In the genomic region with DNA sequence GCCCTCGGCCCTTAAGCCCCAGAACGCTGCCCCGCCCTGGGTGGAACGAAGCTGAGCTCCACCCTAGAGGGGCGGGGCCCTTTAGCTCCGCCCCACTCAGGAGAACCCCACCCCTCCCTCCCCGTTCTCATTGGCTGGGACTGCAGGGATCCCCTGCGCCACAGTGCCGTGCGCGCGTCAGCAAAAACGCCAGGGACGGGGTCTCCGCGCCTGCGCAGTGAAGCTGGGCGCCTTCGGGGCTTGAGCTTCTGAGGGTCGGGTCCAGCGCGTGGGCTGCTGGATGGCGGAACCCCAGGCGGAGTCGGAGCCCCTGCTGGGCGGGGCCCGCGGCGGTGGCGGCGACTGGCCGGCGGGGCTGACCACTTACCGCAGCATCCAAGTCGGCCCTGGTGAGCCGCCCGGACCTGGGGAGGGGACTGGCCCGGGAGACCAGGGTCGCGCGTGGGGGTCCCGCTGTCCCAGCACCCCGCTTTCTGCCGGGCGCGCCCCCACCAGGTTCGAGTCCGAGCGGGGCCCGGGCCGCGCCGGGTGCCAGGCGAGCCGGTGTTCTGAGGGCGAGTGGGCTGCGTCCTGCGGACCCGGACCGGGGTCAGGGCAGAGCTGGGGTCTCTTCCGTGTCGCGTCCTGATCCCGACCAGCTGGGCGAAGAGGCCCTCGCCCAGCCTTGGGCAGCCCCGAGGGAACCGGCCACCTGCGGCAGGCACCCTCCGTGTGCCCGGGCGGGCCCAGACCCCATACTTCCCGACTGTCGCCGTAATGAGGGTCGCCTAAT, we compare ENCODE assay signal across 8 cellular contexts. TPM values are rescaled to one million over a fixed set of nuclear protein-coding genes. Genes with fewer than 3 reads are reported as not detected.
DNase-seq lines count a peak whose midpoint lies in the region; ATAC-seq, FAIRE-seq and TF ChIP-seq lines count a peak whose summit lies in the region.

A gene (plus strand): TSS at position 215 of the 772 bp plus-strand sequence. CDS start 66 bp downstream, at position 281.

- peaks cover 8% of the 10 kb centered on the region for H3K4me1 ChIP-seq in BE2C

- H3K9me3 ChIP-seq in BE2C: no peaks in the 10 kb centered on the region

- peak; percentile 95 for FAIRE-seq in GM19239 (lab: Jason Lieb, UNC)

- DNase-seq in BE2C (peak; percentile 99), GM19239 (ENCODE audit: insufficient read length, low spot score) (peak; percentile 94), NCI-H524 treated with DMSO at 0.1 percent for 48 hours (lab: John Stamatoyannopoulos, UW) (peak; percentile 73), choroid plexus epithelial cell (ENCODE audit: low read depth) (peak; percentile 96)
- peak; percentile 87 to 92 for DNase-seq in activated CD4-positive, alpha-beta T cell treated with anti-CD3 and anti-CD28 coated beads for 4 hours
- peak; percentile 77 to 86 (median 82) for DNase-seq in stimulated activated CD4-positive, alpha-beta T cell treated with anti-CD3 and anti-CD28 coated beads, Interleukin-1b, Interleukin-23, amount 100 ng/mL, for 24 hours (ENCODE audit: low read depth in 4 of 4, low spot score in 1 of 4)

- TF ChIP-seq CTCF in BE2C (IDR thresholded peaks at IDR 0.05; ENCODE audit: low read depth, low read length) (no peak), choroid plexus epithelial cell (conservative IDR thresholded peaks at IDR 0.05; ENCODE audit: low read depth, low read length) (no peak)

- peak within 1 kb of the TSS; percentile 78 for H3K27ac ChIP-seq in layer of hippocampus (ENCODE audit: low read depth, low read length)

- peak; percentile 80 for ATAC-seq in HG03457 (IDR thresholded peaks at IDR 0.05; ENCODE audit: unreplicated experiment)

- H3K36me3 ChIP-seq in BE2C: no peaks in the 10 kb centered on the region

- H3K4me3 ChIP-seq in BE2C (ENCODE audit: low read depth, low read length) (peak within 1 kb of the TSS; percentile 80), choroid plexus epithelial cell (ENCODE audit: low read depth, low read length) (peak within 1 kb of the TSS; percentile 78)

- H3K27me3 ChIP-seq in BE2C: no peaks in the 10 kb centered on the region
- no peaks in the 10 kb centered on the region for H3K27me3 ChIP-seq in layer of hippocampus (ENCODE audit: control insufficient read depth, insufficient read depth, low read length)

RNA-seq across cellular contexts. Expression of the gene that starts here (rescaled TPM):
- polyA plus RNA-seq in BE2C (2012; ENCODE audit: insufficient read depth, insufficient read length, low read depth): 17.3 TPM

Comparison
In these comparisons a context has a peak if more than half of its experiments do, and no peak if none do; other contexts are left out.
1. Peak in every context shown above with its lines: DNase-seq, ATAC-seq, H3K4me3 ChIP-seq and H3K27ac ChIP-seq.